Comparison of ENCODE assay signal across 1 cellular context in the genomic region with DNA sequence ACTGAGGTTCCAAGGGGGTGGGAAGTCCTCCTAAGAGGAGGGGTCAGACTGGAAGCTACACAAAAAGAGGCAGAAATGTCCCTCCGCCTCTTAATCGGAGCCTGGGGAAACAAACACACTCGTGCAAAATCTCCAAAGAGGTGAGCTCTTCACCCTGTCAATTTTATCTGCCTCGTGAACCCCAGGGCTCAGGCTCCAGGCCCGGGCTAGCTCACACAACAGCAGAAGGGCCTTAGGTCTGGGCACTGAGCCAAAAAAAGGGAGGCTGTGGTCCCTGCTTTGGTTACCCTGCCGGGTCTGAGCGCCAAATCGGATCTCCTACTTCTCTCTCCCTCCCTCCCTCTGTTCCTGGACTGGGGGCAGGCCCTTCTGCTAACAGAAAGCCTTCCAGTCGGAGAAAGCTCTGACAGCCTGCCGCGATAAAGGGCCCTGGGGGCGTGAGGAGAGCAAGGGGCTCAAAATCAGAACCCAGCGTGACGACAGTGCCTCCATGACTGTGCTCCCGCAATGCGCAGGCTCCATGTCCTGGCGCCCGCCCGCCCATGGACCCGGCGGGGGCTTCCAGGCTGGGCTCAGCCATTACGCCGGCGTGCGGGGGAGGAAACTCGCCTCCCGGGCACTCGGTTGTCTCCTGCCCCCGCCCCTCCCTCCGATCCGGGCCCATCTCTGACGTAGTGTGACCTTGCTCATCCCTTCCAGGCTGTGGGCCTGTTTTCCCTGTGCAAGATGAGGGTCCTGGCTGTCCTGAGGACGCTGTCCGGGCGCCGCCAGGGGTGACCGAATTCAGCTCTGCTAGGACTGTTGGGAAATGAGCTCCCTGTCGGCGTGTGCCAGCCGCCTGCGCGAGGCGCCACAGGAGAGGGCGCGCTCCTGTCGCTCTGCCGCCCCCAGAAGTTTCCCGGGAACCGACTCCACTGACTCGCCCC.
TF ChIP-seq lines count a peak whose summit lies in the region.

No MANE protein-coding gene starts in this region.

TF ChIP-seq in K562, 482 proteins besides CTCF, POLR2A, EP300 and RAD21 (continued from another document and continues in another):
- TF ChIP-seq, protein P1, sequence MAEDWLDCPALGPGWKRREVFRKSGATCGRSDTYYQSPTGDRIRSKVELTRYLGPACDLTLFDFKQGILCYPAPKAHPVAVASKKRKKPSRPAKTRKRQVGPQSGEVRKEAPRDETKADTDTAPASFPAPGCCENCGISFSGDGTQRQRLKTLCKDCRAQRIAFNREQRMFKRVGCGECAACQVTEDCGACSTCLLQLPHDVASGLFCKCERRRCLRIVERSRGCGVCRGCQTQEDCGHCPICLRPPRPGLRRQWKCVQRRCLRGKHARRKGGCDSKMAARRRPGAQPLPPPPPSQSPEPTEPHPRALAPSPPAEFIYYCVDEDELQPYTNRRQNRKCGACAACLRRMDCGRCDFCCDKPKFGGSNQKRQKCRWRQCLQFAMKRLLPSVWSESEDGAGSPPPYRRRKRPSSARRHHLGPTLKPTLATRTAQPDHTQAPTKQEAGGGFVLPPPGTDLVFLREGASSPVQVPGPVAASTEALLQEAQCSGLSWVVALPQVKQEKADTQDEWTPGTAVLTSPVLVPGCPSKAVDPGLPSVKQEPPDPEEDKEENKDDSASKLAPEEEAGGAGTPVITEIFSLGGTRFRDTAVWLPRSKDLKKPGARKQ (CRISPR knock-in tag; IDR thresholded peaks at IDR 0.05) = no peak
- TF ChIP-seq TCF3 (CRISPR knock-in tag; IDR thresholded peaks at IDR 0.05) = no peak
- TF ChIP-seq ZBTB7A (IDR thresholded peaks at IDR 0.05; ENCODE audit: borderline replicate concordance, control insufficient read depth, low read depth, low read length) = peak; percentile 87
- no peak for TF ChIP-seq ZNF253 (CRISPR knock-in tag; conservative IDR thresholded peaks at IDR 0.05)
- peak; percentile 93 for TF ChIP-seq CREM (IDR thresholded peaks at IDR 0.05; ENCODE audit: low read depth)
- no peak for TF ChIP-seq CCAR2 (IDR thresholded peaks at IDR 0.05; ENCODE audit: low read depth, low read length)
- TF ChIP-seq, protein P2, sequence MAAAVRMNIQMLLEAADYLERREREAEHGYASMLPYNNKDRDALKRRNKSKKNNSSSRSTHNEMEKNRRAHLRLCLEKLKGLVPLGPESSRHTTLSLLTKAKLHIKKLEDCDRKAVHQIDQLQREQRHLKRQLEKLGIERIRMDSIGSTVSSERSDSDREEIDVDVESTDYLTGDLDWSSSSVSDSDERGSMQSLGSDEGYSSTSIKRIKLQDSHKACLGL (CRISPR knock-in tag; IDR thresholded peaks at IDR 0.05; ENCODE audit: borderline replicate concordance, poor library complexity, severe bottlenecking) = peak; percentile 3
- TF ChIP-seq KDM5B (IDR thresholded peaks at IDR 0.05; ENCODE audit: insufficient replicate concordance, low read depth, low read length) = peak; percentile 89
- TF ChIP-seq XRCC3 (IDR thresholded peaks at IDR 0.05) = no peak
- no peak for TF ChIP-seq NUFIP1 (IDR thresholded peaks at IDR 0.05; ENCODE audit: partially characterized antibody)
- TF ChIP-seq, protein P3, sequence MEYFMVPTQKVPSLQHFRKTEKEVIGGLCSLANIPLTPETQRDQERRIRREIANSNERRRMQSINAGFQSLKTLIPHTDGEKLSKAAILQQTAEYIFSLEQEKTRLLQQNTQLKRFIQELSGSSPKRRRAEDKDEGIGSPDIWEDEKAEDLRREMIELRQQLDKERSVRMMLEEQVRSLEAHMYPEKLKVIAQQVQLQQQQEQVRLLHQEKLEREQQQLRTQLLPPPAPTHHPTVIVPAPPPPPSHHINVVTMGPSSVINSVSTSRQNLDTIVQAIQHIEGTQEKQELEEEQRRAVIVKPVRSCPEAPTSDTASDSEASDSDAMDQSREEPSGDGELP (CRISPR knock-in tag; IDR thresholded peaks at IDR 0.05; ENCODE audit: borderline replicate concordance) = peak; percentile 72
- TF ChIP-seq, protein P4, sequence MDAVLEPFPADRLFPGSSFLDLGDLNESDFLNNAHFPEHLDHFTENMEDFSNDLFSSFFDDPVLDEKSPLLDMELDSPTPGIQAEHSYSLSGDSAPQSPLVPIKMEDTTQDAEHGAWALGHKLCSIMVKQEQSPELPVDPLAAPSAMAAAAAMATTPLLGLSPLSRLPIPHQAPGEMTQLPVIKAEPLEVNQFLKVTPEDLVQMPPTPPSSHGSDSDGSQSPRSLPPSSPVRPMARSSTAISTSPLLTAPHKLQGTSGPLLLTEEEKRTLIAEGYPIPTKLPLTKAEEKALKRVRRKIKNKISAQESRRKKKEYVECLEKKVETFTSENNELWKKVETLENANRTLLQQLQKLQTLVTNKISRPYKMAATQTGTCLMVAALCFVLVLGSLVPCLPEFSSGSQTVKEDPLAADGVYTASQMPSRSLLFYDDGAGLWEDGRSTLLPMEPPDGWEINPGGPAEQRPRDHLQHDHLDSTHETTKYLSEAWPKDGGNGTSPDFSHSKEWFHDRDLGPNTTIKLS (IDR thresholded peaks at IDR 0.05; ENCODE audit: borderline replicate concordance, low read depth) = no peak
- no peak for TF ChIP-seq ZNF212 (CRISPR knock-in tag; IDR thresholded peaks at IDR 0.05)
- TF ChIP-seq ATF3 (IDR thresholded peaks at IDR 0.05) = peak; percentile 36; the same call in 1 of the 2 replicates
- peak; percentile 53; the same call in 1 of the 2 replicates for TF ChIP-seq ATF3 (CRISPR knock-in tag; conservative IDR thresholded peaks at IDR 0.05)
- TF ChIP-seq NR2C2 (CRISPR knock-in tag; IDR thresholded peaks at IDR 0.05) = peak; percentile 70
- TF ChIP-seq NR2C2 (tag; IDR thresholded peaks at IDR 0.05) = peak; percentile 87
- TF ChIP-seq, protein P5, sequence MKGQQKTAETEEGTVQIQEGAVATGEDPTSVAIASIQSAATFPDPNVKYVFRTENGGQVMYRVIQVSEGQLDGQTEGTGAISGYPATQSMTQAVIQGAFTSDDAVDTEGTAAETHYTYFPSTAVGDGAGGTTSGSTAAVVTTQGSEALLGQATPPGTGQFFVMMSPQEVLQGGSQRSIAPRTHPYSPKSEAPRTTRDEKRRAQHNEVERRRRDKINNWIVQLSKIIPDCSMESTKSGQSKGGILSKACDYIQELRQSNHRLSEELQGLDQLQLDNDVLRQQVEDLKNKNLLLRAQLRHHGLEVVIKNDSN (CRISPR knock-in tag; IDR thresholded peaks at IDR 0.05) = no peak
- TF ChIP-seq BHLHE40 (IDR thresholded peaks at IDR 0.05; ENCODE audit: low read length) = peak; percentile 65
- peak; percentile 80; the same call in 1 of the 2 replicates for TF ChIP-seq NFRKB (IDR thresholded peaks at IDR 0.05; ENCODE audit: low read depth)
- no peak for TF ChIP-seq SIX5 (IDR thresholded peaks at IDR 0.05; ENCODE audit: borderline replicate concordance in 1 of 2, insufficient read depth in 1 of 2, low read depth in 1 of 2, low read length in 2 of 2)
- TF ChIP-seq ARID2 (IDR thresholded peaks at IDR 0.05) = no peak
- TF ChIP-seq PCBP2 (IDR thresholded peaks at IDR 0.05; ENCODE audit: low read depth, low read length, poor library complexity, severe bottlenecking) = no peak
- peak; percentile 40; the same call in 1 of the 2 replicates for TF ChIP-seq MEF2D (tag; conservative IDR thresholded peaks at IDR 0.05; ENCODE audit: low read depth)
- 0 out of 2 replicates have a peak, but pooled peaks have one; percentile 13 for TF ChIP-seq MTF1 (CRISPR knock-in tag; IDR thresholded peaks at IDR 0.05; ENCODE audit: borderline replicate concordance)
- TF ChIP-seq, protein P6, sequence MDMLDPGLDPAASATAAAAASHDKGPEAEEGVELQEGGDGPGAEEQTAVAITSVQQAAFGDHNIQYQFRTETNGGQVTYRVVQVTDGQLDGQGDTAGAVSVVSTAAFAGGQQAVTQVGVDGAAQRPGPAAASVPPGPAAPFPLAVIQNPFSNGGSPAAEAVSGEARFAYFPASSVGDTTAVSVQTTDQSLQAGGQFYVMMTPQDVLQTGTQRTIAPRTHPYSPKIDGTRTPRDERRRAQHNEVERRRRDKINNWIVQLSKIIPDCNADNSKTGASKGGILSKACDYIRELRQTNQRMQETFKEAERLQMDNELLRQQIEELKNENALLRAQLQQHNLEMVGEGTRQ (CRISPR knock-in tag; IDR thresholded peaks at IDR 0.05) = no peak
- TF ChIP-seq, protein P7, sequence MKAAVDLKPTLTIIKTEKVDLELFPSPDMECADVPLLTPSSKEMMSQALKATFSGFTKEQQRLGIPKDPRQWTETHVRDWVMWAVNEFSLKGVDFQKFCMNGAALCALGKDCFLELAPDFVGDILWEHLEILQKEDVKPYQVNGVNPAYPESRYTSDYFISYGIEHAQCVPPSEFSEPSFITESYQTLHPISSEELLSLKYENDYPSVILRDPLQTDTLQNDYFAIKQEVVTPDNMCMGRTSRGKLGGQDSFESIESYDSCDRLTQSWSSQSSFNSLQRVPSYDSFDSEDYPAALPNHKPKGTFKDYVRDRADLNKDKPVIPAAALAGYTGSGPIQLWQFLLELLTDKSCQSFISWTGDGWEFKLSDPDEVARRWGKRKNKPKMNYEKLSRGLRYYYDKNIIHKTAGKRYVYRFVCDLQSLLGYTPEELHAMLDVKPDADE (conservative IDR thresholded peaks at IDR 0.05; ENCODE audit: control insufficient read depth, low read depth, low read length) = peak; percentile 61; the same call in 1 of the 2 replicates
- no peak; the same call in 1 of the 2 replicates for TF ChIP-seq CEBPG (CRISPR knock-in tag; IDR thresholded peaks at IDR 0.05)
- TF ChIP-seq CEBPG (tag; conservative IDR thresholded peaks at IDR 0.05 in 1 of 2, IDR thresholded peaks at IDR 0.05 in 1 of 2) = peak in 1 of 2 experiments; percentile 56; a peak in 2 of 4 replicates
- TF ChIP-seq TCF7 (IDR thresholded peaks at IDR 0.05; ENCODE audit: borderline replicate concordance) = no peak
- TF ChIP-seq, protein P8, sequence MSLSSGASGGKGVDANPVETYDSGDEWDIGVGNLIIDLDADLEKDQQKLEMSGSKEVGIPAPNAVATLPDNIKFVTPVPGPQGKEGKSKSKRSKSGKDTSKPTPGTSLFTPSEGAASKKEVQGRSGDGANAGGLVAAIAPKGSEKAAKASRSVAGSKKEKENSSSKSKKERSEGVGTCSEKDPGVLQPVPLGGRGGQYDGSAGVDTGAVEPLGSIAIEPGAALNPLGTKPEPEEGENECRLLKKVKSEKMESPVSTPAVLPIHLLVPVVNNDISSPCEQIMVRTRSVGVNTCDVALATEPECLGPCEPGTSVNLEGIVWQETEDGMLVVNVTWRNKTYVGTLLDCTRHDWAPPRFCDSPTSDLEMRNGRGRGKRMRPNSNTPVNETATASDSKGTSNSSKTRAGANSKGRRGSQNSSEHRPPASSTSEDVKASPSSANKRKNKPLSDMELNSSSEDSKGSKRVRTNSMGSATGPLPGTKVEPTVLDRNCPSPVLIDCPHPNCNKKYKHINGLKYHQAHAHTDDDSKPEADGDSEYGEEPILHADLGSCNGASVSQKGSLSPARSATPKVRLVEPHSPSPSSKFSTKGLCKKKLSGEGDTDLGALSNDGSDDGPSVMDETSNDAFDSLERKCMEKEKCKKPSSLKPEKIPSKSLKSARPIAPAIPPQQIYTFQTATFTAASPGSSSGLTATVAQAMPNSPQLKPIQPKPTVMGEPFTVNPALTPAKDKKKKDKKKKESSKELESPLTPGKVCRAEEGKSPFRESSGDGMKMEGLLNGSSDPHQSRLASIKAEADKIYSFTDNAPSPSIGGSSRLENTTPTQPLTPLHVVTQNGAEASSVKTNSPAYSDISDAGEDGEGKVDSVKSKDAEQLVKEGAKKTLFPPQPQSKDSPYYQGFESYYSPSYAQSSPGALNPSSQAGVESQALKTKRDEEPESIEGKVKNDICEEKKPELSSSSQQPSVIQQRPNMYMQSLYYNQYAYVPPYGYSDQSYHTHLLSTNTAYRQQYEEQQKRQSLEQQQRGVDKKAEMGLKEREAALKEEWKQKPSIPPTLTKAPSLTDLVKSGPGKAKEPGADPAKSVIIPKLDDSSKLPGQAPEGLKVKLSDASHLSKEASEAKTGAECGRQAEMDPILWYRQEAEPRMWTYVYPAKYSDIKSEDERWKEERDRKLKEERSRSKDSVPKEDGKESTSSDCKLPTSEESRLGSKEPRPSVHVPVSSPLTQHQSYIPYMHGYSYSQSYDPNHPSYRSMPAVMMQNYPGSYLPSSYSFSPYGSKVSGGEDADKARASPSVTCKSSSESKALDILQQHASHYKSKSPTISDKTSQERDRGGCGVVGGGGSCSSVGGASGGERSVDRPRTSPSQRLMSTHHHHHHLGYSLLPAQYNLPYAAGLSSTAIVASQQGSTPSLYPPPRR (CRISPR knock-in tag; IDR thresholded peaks at IDR 0.05; ENCODE audit: borderline replicate concordance) = peak; percentile 97
- peak; percentile 91 for TF ChIP-seq ATF7 (IDR thresholded peaks at IDR 0.05)
- peak; percentile 33; the same call in 1 of the 2 replicates for TF ChIP-seq FOXM1 (IDR thresholded peaks at IDR 0.05; ENCODE audit: low read depth)
- 0 out of 2 replicates have a peak, but pooled peaks have one; percentile 11 for TF ChIP-seq FOXM1 (CRISPR knock-in tag; IDR thresholded peaks at IDR 0.05; ENCODE audit: low read depth)
- TF ChIP-seq CXXC5 (CRISPR knock-in tag; IDR thresholded peaks at IDR 0.05) = peak; percentile 63
- no peak for TF ChIP-seq NCOA2 (IDR thresholded peaks at IDR 0.05; ENCODE audit: partially characterized antibody in 2 of 2)
- no peak for TF ChIP-seq NR2F6 (CRISPR knock-in tag; IDR thresholded peaks at IDR 0.05)
- TF ChIP-seq ZBTB34 (CRISPR knock-in tag; IDR thresholded peaks at IDR 0.05) = no peak
- TF ChIP-seq MYC (IDR thresholded peaks at IDR 0.05; ENCODE audit: low read depth, low read length) = no peak
- TF ChIP-seq MYC (CRISPR knock-in tag; IDR thresholded peaks at IDR 0.05; ENCODE audit: borderline replicate concordance, low read depth) = peak; percentile 63; the same call in 1 of the 2 replicates
- TF ChIP-seq SNIP1 (IDR thresholded peaks at IDR 0.05; ENCODE audit: low read depth) = no peak
- TF ChIP-seq ARNT (IDR thresholded peaks at IDR 0.05) = 0 out of 4 replicates have a peak, but pooled peaks of 1 of the 2 experiments have one; percentile 55
- TF ChIP-seq FOXJ2 (tag; IDR thresholded peaks at IDR 0.05) = peak; percentile 57; the same call in 1 of the 2 replicates
- TF ChIP-seq ZNF444 (CRISPR knock-in tag; IDR thresholded peaks at IDR 0.05) = no peak
- TF ChIP-seq, protein P9, sequence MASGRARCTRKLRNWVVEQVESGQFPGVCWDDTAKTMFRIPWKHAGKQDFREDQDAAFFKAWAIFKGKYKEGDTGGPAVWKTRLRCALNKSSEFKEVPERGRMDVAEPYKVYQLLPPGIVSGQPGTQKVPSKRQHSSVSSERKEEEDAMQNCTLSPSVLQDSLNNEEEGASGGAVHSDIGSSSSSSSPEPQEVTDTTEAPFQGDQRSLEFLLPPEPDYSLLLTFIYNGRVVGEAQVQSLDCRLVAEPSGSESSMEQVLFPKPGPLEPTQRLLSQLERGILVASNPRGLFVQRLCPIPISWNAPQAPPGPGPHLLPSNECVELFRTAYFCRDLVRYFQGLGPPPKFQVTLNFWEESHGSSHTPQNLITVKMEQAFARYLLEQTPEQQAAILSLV (tag; IDR thresholded peaks at IDR 0.05) = no peak
